1 cellular context compared by ENCODE assay signal in the genomic region with DNA sequence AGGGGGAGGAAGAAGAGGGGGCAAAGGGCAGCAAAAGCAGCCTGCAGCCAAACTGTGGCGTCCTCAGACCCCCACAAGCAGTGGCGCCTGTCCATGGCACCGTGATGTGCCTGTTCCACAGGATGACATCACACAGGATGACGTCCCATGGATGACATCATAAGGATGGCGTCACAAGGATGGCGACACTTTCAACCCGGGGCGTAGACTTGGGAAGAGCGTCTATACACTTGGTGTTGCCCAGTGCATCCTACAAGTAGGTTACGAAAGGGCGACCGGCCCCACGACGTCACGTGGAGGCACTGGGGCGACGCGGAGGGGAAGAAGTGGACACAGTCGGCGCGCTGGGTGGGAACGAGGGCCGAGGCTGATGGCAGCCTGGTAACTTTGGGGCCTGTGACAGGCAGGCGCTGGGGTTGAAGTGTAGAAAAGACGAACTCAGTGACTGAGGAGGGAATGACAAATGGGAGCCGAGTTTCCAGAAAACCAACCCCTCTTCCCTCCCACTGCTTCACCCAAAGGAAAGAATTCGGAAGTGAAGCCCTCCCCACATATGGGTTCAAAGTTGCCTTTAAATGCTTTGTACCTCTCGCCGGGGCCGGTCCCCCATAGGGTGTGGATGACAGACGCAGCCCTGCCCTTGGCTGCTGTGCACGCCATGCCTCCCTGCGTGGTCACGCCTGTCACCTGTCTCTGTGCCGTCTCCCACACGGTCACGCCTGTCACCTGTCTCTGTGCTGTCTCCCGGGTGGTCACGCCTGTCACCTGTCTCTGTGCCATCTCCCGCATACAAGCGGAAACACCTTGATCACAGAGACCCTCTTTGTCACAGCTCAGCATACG.
TF ChIP-seq lines count a peak whose summit lies in the region.

No MANE protein-coding gene starts in this region.

TF ChIP-seq in K562, 482 proteins besides CTCF, POLR2A, EP300 and RAD21:
- TF ChIP-seq RBM17 (IDR thresholded peaks at IDR 0.05; ENCODE audit: borderline replicate concordance, low read depth, low read length) = no peak
- TF ChIP-seq, protein P1, sequence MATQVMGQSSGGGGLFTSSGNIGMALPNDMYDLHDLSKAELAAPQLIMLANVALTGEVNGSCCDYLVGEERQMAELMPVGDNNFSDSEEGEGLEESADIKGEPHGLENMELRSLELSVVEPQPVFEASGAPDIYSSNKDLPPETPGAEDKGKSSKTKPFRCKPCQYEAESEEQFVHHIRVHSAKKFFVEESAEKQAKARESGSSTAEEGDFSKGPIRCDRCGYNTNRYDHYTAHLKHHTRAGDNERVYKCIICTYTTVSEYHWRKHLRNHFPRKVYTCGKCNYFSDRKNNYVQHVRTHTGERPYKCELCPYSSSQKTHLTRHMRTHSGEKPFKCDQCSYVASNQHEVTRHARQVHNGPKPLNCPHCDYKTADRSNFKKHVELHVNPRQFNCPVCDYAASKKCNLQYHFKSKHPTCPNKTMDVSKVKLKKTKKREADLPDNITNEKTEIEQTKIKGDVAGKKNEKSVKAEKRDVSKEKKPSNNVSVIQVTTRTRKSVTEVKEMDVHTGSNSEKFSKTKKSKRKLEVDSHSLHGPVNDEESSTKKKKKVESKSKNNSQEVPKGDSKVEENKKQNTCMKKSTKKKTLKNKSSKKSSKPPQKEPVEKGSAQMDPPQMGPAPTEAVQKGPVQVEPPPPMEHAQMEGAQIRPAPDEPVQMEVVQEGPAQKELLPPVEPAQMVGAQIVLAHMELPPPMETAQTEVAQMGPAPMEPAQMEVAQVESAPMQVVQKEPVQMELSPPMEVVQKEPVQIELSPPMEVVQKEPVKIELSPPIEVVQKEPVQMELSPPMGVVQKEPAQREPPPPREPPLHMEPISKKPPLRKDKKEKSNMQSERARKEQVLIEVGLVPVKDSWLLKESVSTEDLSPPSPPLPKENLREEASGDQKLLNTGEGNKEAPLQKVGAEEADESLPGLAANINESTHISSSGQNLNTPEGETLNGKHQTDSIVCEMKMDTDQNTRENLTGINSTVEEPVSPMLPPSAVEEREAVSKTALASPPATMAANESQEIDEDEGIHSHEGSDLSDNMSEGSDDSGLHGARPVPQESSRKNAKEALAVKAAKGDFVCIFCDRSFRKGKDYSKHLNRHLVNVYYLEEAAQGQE (CRISPR knock-in tag; IDR thresholded peaks at IDR 0.05; ENCODE audit: low read depth) = no peak
- no peak for TF ChIP-seq TOE1 (IDR thresholded peaks at IDR 0.05; ENCODE audit: borderline replicate concordance)
- TF ChIP-seq TOE1 (CRISPR knock-in tag; IDR thresholded peaks at IDR 0.05; ENCODE audit: borderline replicate concordance, low read depth) = no peak
- TF ChIP-seq HMGN3 (IDR thresholded peaks at IDR 0.05; ENCODE audit: borderline replicate concordance, extremely low read depth, insufficient read length, low read depth, low read length) = no peak
- TF ChIP-seq IFI16 (CRISPR knock-in tag; IDR thresholded peaks at IDR 0.05) = no peak
- TF ChIP-seq ZNF695 (CRISPR knock-in tag; IDR thresholded peaks at IDR 0.05) = no peak
- no peak for TF ChIP-seq MAFG (tag; conservative IDR thresholded peaks at IDR 0.05)
- TF ChIP-seq, protein P2, sequence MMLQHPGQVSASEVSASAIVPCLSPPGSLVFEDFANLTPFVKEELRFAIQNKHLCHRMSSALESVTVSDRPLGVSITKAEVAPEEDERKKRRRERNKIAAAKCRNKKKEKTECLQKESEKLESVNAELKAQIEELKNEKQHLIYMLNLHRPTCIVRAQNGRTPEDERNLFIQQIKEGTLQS (IDR thresholded peaks at IDR 0.05) = peak; percentile 70
- TF ChIP-seq, protein P2 (CRISPR knock-in tag; conservative IDR thresholded peaks at IDR 0.05) = no peak
- no peak for TF ChIP-seq ZNF274 (IDR thresholded peaks at IDR 0.05; ENCODE audit: borderline replicate concordance, low read depth, low read length)
- TF ChIP-seq ETV5 (CRISPR knock-in tag; IDR thresholded peaks at IDR 0.05; ENCODE audit: low read depth) = no peak
- TF ChIP-seq, protein P3, sequence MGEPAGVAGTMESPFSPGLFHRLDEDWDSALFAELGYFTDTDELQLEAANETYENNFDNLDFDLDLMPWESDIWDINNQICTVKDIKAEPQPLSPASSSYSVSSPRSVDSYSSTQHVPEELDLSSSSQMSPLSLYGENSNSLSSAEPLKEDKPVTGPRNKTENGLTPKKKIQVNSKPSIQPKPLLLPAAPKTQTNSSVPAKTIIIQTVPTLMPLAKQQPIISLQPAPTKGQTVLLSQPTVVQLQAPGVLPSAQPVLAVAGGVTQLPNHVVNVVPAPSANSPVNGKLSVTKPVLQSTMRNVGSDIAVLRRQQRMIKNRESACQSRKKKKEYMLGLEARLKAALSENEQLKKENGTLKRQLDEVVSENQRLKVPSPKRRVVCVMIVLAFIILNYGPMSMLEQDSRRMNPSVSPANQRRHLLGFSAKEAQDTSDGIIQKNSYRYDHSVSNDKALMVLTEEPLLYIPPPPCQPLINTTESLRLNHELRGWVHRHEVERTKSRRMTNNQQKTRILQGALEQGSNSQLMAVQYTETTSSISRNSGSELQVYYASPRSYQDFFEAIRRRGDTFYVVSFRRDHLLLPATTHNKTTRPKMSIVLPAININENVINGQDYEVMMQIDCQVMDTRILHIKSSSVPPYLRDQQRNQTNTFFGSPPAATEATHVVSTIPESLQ (CRISPR knock-in tag; IDR thresholded peaks at IDR 0.05) = no peak
- TF ChIP-seq ZFP36 (IDR thresholded peaks at IDR 0.05; ENCODE audit: low read depth, low read length, partially characterized antibody) = no peak
- TF ChIP-seq ZNF766 (CRISPR knock-in tag; conservative IDR thresholded peaks at IDR 0.05) = no peak
- TF ChIP-seq, protein P4, sequence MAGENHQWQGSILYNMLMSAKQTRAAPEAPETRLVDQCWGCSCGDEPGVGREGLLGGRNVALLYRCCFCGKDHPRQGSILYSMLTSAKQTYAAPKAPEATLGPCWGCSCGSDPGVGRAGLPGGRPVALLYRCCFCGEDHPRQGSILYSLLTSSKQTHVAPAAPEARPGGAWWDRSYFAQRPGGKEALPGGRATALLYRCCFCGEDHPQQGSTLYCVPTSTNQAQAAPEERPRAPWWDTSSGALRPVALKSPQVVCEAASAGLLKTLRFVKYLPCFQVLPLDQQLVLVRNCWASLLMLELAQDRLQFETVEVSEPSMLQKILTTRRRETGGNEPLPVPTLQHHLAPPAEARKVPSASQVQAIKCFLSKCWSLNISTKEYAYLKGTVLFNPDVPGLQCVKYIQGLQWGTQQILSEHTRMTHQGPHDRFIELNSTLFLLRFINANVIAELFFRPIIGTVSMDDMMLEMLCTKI (IDR thresholded peaks at IDR 0.05; ENCODE audit: partially characterized antibody) = no peak
- no peak for TF ChIP-seq TARDBP (IDR thresholded peaks at IDR 0.05)
- peak; percentile 26; the same call in 1 of the 2 replicates for TF ChIP-seq ATF7 (IDR thresholded peaks at IDR 0.05)
- no peak for TF ChIP-seq SMARCA4 (IDR thresholded peaks at IDR 0.05)
- TF ChIP-seq, protein P5, sequence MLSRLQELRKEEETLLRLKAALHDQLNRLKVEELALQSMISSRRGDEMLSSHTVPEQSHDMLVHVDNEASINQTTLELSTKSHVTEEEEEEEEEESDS (CRISPR knock-in tag; IDR thresholded peaks at IDR 0.05) = no peak
- peak; percentile 85 for TF ChIP-seq CREB1 (IDR thresholded peaks at IDR 0.05)
- peak; percentile 69 for TF ChIP-seq CREB1 (CRISPR knock-in tag; IDR thresholded peaks at IDR 0.05)
- TF ChIP-seq, protein P6, sequence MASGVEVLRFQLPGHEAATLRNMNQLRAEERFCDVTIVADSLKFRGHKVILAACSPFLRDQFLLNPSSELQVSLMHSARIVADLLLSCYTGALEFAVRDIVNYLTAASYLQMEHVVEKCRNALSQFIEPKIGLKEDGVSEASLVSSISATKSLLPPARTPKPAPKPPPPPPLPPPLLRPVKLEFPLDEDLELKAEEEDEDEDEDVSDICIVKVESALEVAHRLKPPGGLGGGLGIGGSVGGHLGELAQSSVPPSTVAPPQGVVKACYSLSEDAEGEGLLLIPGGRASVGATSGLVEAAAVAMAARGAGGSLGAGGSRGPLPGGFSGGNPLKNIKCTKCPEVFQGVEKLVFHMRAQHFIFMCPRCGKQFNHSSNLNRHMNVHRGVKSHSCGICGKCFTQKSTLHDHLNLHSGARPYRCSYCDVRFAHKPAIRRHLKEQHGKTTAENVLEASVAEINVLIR (CRISPR knock-in tag; IDR thresholded peaks at IDR 0.05) = peak; percentile 60; the same call in 1 of the 2 replicates
- no peak for TF ChIP-seq ZNF589 (CRISPR knock-in tag; IDR thresholded peaks at IDR 0.05; ENCODE audit: low read depth)
- TF ChIP-seq MYC (IDR thresholded peaks at IDR 0.05; ENCODE audit: low read depth, low read length) = no peak
- TF ChIP-seq MYC (CRISPR knock-in tag; IDR thresholded peaks at IDR 0.05; ENCODE audit: borderline replicate concordance, low read depth) = no peak
- TF ChIP-seq CREM (IDR thresholded peaks at IDR 0.05; ENCODE audit: low read depth) = peak; percentile 88
- TF ChIP-seq EZH2 (IDR thresholded peaks at IDR 0.05; ENCODE audit: borderline replicate concordance, low read depth, low read length) = no peak
- no peak for TF ChIP-seq FOSL1 (tag; conservative IDR thresholded peaks at IDR 0.05)
- TF ChIP-seq BCOR (IDR thresholded peaks at IDR 0.05) = no peak
- no peak for TF ChIP-seq HMG20B (CRISPR knock-in tag; IDR thresholded peaks at IDR 0.05)
- TF ChIP-seq NCOA1 (IDR thresholded peaks at IDR 0.05; ENCODE audit: low read depth) = peak; percentile 55; the same call in 1 of the 2 replicates
- TF ChIP-seq, protein P7, sequence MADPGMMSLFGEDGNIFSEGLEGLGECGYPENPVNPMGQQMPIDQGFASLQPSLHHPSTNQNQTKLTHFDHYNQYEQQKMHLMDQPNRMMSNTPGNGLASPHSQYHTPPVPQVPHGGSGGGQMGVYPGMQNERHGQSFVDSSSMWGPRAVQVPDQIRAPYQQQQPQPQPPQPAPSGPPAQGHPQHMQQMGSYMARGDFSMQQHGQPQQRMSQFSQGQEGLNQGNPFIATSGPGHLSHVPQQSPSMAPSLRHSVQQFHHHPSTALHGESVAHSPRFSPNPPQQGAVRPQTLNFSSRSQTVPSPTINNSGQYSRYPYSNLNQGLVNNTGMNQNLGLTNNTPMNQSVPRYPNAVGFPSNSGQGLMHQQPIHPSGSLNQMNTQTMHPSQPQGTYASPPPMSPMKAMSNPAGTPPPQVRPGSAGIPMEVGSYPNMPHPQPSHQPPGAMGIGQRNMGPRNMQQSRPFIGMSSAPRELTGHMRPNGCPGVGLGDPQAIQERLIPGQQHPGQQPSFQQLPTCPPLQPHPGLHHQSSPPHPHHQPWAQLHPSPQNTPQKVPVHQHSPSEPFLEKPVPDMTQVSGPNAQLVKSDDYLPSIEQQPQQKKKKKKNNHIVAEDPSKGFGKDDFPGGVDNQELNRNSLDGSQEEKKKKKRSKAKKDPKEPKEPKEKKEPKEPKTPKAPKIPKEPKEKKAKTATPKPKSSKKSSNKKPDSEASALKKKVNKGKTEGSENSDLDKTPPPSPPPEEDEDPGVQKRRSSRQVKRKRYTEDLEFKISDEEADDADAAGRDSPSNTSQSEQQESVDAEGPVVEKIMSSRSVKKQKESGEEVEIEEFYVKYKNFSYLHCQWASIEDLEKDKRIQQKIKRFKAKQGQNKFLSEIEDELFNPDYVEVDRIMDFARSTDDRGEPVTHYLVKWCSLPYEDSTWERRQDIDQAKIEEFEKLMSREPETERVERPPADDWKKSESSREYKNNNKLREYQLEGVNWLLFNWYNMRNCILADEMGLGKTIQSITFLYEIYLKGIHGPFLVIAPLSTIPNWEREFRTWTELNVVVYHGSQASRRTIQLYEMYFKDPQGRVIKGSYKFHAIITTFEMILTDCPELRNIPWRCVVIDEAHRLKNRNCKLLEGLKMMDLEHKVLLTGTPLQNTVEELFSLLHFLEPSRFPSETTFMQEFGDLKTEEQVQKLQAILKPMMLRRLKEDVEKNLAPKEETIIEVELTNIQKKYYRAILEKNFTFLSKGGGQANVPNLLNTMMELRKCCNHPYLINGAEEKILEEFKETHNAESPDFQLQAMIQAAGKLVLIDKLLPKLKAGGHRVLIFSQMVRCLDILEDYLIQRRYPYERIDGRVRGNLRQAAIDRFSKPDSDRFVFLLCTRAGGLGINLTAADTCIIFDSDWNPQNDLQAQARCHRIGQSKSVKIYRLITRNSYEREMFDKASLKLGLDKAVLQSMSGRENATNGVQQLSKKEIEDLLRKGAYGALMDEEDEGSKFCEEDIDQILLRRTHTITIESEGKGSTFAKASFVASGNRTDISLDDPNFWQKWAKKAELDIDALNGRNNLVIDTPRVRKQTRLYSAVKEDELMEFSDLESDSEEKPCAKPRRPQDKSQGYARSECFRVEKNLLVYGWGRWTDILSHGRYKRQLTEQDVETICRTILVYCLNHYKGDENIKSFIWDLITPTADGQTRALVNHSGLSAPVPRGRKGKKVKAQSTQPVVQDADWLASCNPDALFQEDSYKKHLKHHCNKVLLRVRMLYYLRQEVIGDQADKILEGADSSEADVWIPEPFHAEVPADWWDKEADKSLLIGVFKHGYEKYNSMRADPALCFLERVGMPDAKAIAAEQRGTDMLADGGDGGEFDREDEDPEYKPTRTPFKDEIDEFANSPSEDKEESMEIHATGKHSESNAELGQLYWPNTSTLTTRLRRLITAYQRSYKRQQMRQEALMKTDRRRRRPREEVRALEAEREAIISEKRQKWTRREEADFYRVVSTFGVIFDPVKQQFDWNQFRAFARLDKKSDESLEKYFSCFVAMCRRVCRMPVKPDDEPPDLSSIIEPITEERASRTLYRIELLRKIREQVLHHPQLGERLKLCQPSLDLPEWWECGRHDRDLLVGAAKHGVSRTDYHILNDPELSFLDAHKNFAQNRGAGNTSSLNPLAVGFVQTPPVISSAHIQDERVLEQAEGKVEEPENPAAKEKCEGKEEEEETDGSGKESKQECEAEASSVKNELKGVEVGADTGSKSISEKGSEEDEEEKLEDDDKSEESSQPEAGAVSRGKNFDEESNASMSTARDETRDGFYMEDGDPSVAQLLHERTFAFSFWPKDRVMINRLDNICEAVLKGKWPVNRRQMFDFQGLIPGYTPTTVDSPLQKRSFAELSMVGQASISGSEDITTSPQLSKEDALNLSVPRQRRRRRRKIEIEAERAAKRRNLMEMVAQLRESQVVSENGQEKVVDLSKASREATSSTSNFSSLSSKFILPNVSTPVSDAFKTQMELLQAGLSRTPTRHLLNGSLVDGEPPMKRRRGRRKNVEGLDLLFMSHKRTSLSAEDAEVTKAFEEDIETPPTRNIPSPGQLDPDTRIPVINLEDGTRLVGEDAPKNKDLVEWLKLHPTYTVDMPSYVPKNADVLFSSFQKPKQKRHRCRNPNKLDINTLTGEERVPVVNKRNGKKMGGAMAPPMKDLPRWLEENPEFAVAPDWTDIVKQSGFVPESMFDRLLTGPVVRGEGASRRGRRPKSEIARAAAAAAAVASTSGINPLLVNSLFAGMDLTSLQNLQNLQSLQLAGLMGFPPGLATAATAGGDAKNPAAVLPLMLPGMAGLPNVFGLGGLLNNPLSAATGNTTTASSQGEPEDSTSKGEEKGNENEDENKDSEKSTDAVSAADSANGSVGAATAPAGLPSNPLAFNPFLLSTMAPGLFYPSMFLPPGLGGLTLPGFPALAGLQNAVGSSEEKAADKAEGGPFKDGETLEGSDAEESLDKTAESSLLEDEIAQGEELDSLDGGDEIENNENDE (IDR thresholded peaks at IDR 0.05; ENCODE audit: low read depth, low read length) = no peak
- no peak for TF ChIP-seq ZNF311 (CRISPR knock-in tag; IDR thresholded peaks at IDR 0.05)
- no peak for TF ChIP-seq POLR2B (IDR thresholded peaks at IDR 0.05; ENCODE audit: low read depth, partially characterized antibody)
- TF ChIP-seq MEF2D (tag; conservative IDR thresholded peaks at IDR 0.05; ENCODE audit: low read depth) = no peak
- TF ChIP-seq NR2F6 (CRISPR knock-in tag; IDR thresholded peaks at IDR 0.05) = no peak
- no peak for TF ChIP-seq GATAD2B (IDR thresholded peaks at IDR 0.05; ENCODE audit: borderline replicate concordance)
- 0 out of 2 replicates have a peak, but pooled peaks have one; percentile 57 for TF ChIP-seq MTA3 (IDR thresholded peaks at IDR 0.05; ENCODE audit: borderline replicate concordance)
- 0 out of 2 replicates have a peak, but pooled peaks have one; percentile 17 for TF ChIP-seq ATF1 (CRISPR knock-in tag; IDR thresholded peaks at IDR 0.05)
- TF ChIP-seq ATF1 (tag; IDR thresholded peaks at IDR 0.05) = peak; percentile 90
TF ChIP-seq in K562: peak in this region for 8.
